ENCODE assay signal across 8 cellular contexts in the genomic region with DNA sequence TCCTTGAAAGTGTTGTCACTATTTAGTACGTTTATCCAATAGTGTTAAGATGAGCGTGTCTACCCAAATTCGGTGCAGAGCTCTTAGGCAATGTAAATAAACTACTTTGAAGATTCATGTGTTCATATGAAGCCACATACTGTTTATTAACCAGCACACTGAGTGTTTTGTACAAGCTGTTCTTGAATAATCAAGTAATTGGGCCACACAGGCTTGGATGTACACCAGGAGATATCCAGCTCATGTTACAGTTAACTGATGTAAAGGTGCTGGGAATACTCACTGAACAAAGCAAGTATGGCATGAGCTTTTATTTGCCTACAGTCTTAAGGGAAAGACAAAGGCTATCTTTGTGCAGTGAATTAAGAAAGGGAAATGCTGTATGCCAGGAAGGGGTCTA. TPM values are rescaled to one million over a fixed set of nuclear protein-coding genes. Genes with fewer than 3 reads are reported as not detected.
DNase-seq lines count a peak whose midpoint lies in the region; ATAC-seq and TF ChIP-seq lines count a peak whose summit lies in the region.

No MANE protein-coding gene starts in this region.

- BruUV-seq in MCF 10A (replicated peaks; lab: Mats Ljungman, UMichigan): TSS peak; percentile 87

- peak overlapping the region; percentile 93 for H3K4me2 ChIP-seq in Loucy (ENCODE audit: low read depth, low read length, poor library complexity, severe bottlenecking)

- H3K4me3 ChIP-seq in Loucy (ENCODE audit: low read length, poor library complexity, severe bottlenecking) (peak overlapping the region; percentile 88), muscle layer of colon (ENCODE audit: low read depth in 1 of 2, low read length in 2 of 2) (peak overlapping the region in 1 of 2 donors; percentile 94)

- no peaks in the 10 kb centered on the region for H3K9me3 ChIP-seq in Loucy (ENCODE audit: insufficient read depth, low read depth, low read length)
- H3K9me3 ChIP-seq in muscle layer of colon (ENCODE audit: low read length): no peaks in the 10 kb centered on the region

- CTCF ChIA-PET in MCF 10A (lab: Yijun Ruan, JAX): interaction anchor here (0.7 to 1.7 kb wide), 5 partner anchors 11 to 1340 kb away, joined by 3 to 9 read pairs (median 7); no protein-coding TSS in a partner anchor

- H3K4me1 ChIP-seq in Loucy (ENCODE audit: insufficient read depth, low read length, poor library complexity, severe bottlenecking): peaks cover 28% of the 10 kb centered on the region
- H3K4me1 ChIP-seq in muscle layer of colon (ENCODE audit: insufficient read depth, low read length): peaks cover 24% of the 10 kb centered on the region

- H3F3A ChIP-seq in Loucy (ENCODE audit: low read depth): no peaks in the 10 kb centered on the region

- peaks cover 35% of the 10 kb centered on the region for H4K20me1 ChIP-seq in Loucy (ENCODE audit: insufficient read depth, low read length, poor library complexity, severe bottlenecking)

- no peak overlapping the region for H3K9ac ChIP-seq in Loucy (ENCODE audit: low read depth, low read length, poor library complexity, severe bottlenecking)
- peak overlapping the region; percentile 99 for H3K9ac ChIP-seq in muscle layer of colon (ENCODE audit: low read length)

- H3K27ac Mint-ChIP-seq in CD14-positive monocyte: peak overlapping the region; percentile 96 to 99 (median 99)
- peak overlapping the region; percentile 99 for H3K27ac Mint-ChIP-seq in MCF 10A (ENCODE audit: low read depth, unreplicated experiment)

- intact Hi-C loops in CD14-positive monocyte (cut with micrococcal nuclease) (loop anchor here in 1 of 2 donors (10.0 kb wide), 1 partner anchor 1540 kb away; no protein-coding TSS in a partner anchor), MCF 10A (cut with micrococcal nuclease) (no loop called here)

- H3K4me1 Mint-ChIP-seq in CD14-positive monocyte: peaks cover 24% of the 10 kb centered on the region
- peaks cover 10% of the 10 kb centered on the region for H3K4me1 Mint-ChIP-seq in MCF 10A (ENCODE audit: insufficient read depth, unreplicated experiment)

- H3K36me3 ChIP-seq in Loucy (ENCODE audit: insufficient read depth, low read length): no peaks in the 10 kb centered on the region
- H3K36me3 ChIP-seq in muscle layer of colon (ENCODE audit: insufficient read depth, low read length): no peaks in the 10 kb centered on the region

- POLR2A ChIA-PET in MCF 10A (lab: Yijun Ruan, JAX): interaction anchor here (1.0 to 1.9 kb wide), 7 partner anchors 11 to 406 kb away, joined by 3 to 8 read pairs (median 4); no protein-coding TSS in a partner anchor

- H3K4me3 Mint-ChIP-seq in CD14-positive monocyte (peak overlapping the region; percentile 86 to 97), MCF 10A (ENCODE audit: unreplicated experiment) (peak overlapping the region; percentile 87)

- peak overlapping the region; percentile 93 for H2AFZ ChIP-seq in Loucy (ENCODE audit: low read length)

- DNase-seq in CD14-positive monocyte (ENCODE audit: low spot score) (no peak), MCF 10A (ENCODE audit: unreplicated experiment) (peak; percentile 8)
- no peak for DNase-seq in stimulated activated CD4-positive, alpha-beta T cell treated with anti-CD3 and anti-CD28 coated beads, Interleukin-2, amount 100 ng/mL, for 48 hours
- no peak for DNase-seq in stimulated activated CD8-positive, alpha-beta memory T cell treated with anti-CD3 and anti-CD28 coated beads, Interleukin-4, amount 100 ng/mL, for 48 hours

- H3K9me3 Mint-ChIP-seq in CD14-positive monocyte (no peaks in the 10 kb centered on the region), MCF 10A (ENCODE audit: unreplicated experiment) (no peaks in the 10 kb centered on the region)

- H3K27ac ChIP-seq in muscle layer of colon (ENCODE audit: low read depth, low read length): peak overlapping the region; percentile 16

- TF ChIP-seq CTCF in CD14-positive monocyte (IDR thresholded peaks at IDR 0.05) (no peak), Loucy (conservative IDR thresholded peaks at IDR 0.05; ENCODE audit: low read length) (no peak), MCF 10A (IDR thresholded peaks at IDR 0.05; ENCODE audit: unreplicated experiment) (no peak)

- H3K27me3 Mint-ChIP-seq in CD14-positive monocyte (ENCODE audit: low read depth in 3 of 3) (peaks cover 0 to 3% (median 2%) of the 10 kb centered on the region in 3 donors), MCF 10A (ENCODE audit: insufficient read depth, unreplicated experiment) (no peaks in the 10 kb centered on the region)

- H3K27me3 ChIP-seq in Loucy (ENCODE audit: insufficient read depth, low read length, poor library complexity, severe bottlenecking) (peaks cover 19% of the 10 kb centered on the region), muscle layer of colon (ENCODE audit: control insufficient read depth in 1 of 2, insufficient read depth in 2 of 2, low read length in 2 of 2) (no peaks in the 10 kb centered on the region)

- no peaks in the 10 kb centered on the region for H3K9me2 ChIP-seq in Loucy (replicated peaks; ENCODE audit: low read depth, low read length)

- ATAC-seq in activated CD4-positive, CD25-positive, alpha-beta regulatory T cell treated with anti-CD3 and anti-CD28 coated beads, Interleukin-2, amount 50 U/mL, for 24 hours: no peak
- no peak for ATAC-seq in GM18502 (IDR thresholded peaks at IDR 0.05; ENCODE audit: poor library complexity, unreplicated experiment)

- H3K79me2 ChIP-seq in Loucy (ENCODE audit: insufficient read depth, low read length): peaks cover 43% of the 10 kb centered on the region

- peaks cover 4 to 5% of the 10 kb centered on the region in 2 donors for H3K36me3 Mint-ChIP-seq in CD14-positive monocyte
- peaks cover 16% of the 10 kb centered on the region for H3K36me3 Mint-ChIP-seq in MCF 10A (ENCODE audit: insufficient read depth, unreplicated experiment)

RNA-seq across cellular contexts. Expression of a gene that starts 0.6 kb away (rescaled TPM):
- 1 to 10 TPM; 4.7 to 5.7 TPM for polyA plus RNA-seq in CD14-positive monocyte
- total RNA-seq in MCF 10A (2022): 93.5 and 108 TPM in 2 replicates
